ENCODE assay signal across 8 cellular contexts in genomic region chr1:155125946-155126493, GRCh38. TPM values are rescaled to one million over a fixed set of nuclear protein-coding genes. Genes with fewer than 3 reads are reported as not detected.
A peak's percentile ranks its signal among the peaks of the same experiment; 100 is the strongest.
DNase-seq lines count a peak whose midpoint lies in the region; ATAC-seq and TF ChIP-seq lines count a peak whose summit lies in the region.

No MANE protein-coding gene starts in this region.

- no peaks in the 10 kb centered on the region for H3K36me3 ChIP-seq in BE2C

- peaks cover 2% of the 10 kb centered on the region; the same call in 1 of the 2 replicates for H3K9me3 ChIP-seq in BE2C

- H3K4me1 ChIP-seq in BE2C: peaks cover 32% of the 10 kb centered on the region

- H3K4me3 ChIP-seq in BE2C (ENCODE audit: low read depth, low read length): no peak overlapping the region

- DNase-seq in D341Med (ENCODE audit: low spot score): peak; percentile 39
- DNase-seq in SW480 (ENCODE audit: low spot score): peak; percentile 63
- peak; percentile 90 for DNase-seq in globus pallidus (ENCODE audit: low spot score)
- DNase-seq in nucleus accumbens (lab: John Stamatoyannopoulos, UW): peak in 54 of 56 donors; percentile 42 to 93 (median 77)
- no peak for DNase-seq in SKM-1 (lab: John Stamatoyannopoulos, UW; ENCODE audit: unreplicated experiment)
- no peak for DNase-seq in BE2C
- DNase-seq in NCI-H446 (lab: John Stamatoyannopoulos, UW): no peak

- no peaks in the 10 kb centered on the region for H3K27me3 ChIP-seq in BE2C

- no peak for ATAC-seq in GM21619 (IDR thresholded peaks at IDR 0.05; ENCODE audit: unreplicated experiment)

- no peak for TF ChIP-seq CTCF in BE2C (IDR thresholded peaks at IDR 0.05; ENCODE audit: low read depth, low read length)

RNA-seq across cellular contexts. Expression of gene EFNA1, which starts 1.7 kb away (rescaled TPM):
- 6.7 TPM for polyA plus RNA-seq in BE2C (2012; ENCODE audit: insufficient read depth, insufficient read length, low read depth)

RNA-seq across cellular contexts. Expression of gene SLC50A1, which starts 9.6 kb away (rescaled TPM):
- polyA plus RNA-seq in BE2C (2012; ENCODE audit: insufficient read depth, insufficient read length, low read depth): 37.1 TPM

RNA-seq across cellular contexts. Expression of gene DPM3, which starts 14.3 kb away (rescaled TPM):
- polyA plus RNA-seq in BE2C (2012; ENCODE audit: insufficient read depth, insufficient read length, low read depth): 221 TPM

RNA-seq across cellular contexts. Expression of gene KRTCAP2, which starts 47.1 kb away (rescaled TPM):
- polyA plus RNA-seq in BE2C (2012; ENCODE audit: insufficient read depth, insufficient read length, low read depth): 420 TPM

RNA-seq across cellular contexts. Expression of gene EFNA3, which starts 47.4 kb away (rescaled TPM):
- 13.2 TPM for polyA plus RNA-seq in BE2C (2012; ENCODE audit: insufficient read depth, insufficient read length, low read depth)

Comparison
In these comparisons a context has a peak if more than half of its experiments do, and no peak if none do; other contexts are left out.
1. DNase-seq: peak in D341Med (single experiment), SW480 (single experiment), globus pallidus (single experiment) and nucleus accumbens (54 of 56); none in SKM-1 (single experiment), BE2C (single experiment) and NCI-H446 (0 of 2).